ENCODE assay signal across 8 cellular contexts in genomic region chr11:121930004-121930965, GRCh38.
DNase-seq lines count a peak whose midpoint lies in the region; ATAC-seq and TF ChIP-seq lines count a peak whose summit lies in the region.

No MANE protein-coding gene starts in this region.

- H3K4me1 ChIP-seq in neuron (ENCODE audit: insufficient read depth, low read length) = peaks cover 38% of the 10 kb centered on the region
- no peaks in the 10 kb centered on the region for H3K4me1 ChIP-seq in CD8-positive, alpha-beta memory T cell (ENCODE audit: insufficient read depth, low read length)

- H3K4me3 ChIP-seq in epithelial cell of proximal tubule (ENCODE audit: low read depth, low read length) = peak overlapping the region; percentile 47
- peak overlapping the region; percentile 47 for H3K4me3 ChIP-seq in neuron (ENCODE audit: low read length)
- no peak overlapping the region for H3K4me3 ChIP-seq in CD8-positive, alpha-beta memory T cell (ENCODE audit: low read length)

- H3K27ac Mint-ChIP-seq in CD8-positive, alpha-beta memory T cell = no peak overlapping the region

- H3K27ac ChIP-seq in CD8-positive, alpha-beta memory T cell (ENCODE audit: low read depth, low read length) = no peak overlapping the region

- peak; percentile 64 for ATAC-seq in HG03095 (IDR thresholded peaks at IDR 0.05; ENCODE audit: unreplicated experiment)
- ATAC-seq in HG02840 (IDR thresholded peaks at IDR 0.05; ENCODE audit: low FRiP score, unreplicated experiment) = no peak
- ATAC-seq in GM21576 (IDR thresholded peaks at IDR 0.05; ENCODE audit: unreplicated experiment) = no peak
- ATAC-seq in HG02970 (IDR thresholded peaks at IDR 0.05; ENCODE audit: low FRiP score, unreplicated experiment) = no peak

- no peak overlapping the region for H3K4me3 Mint-ChIP-seq in CD8-positive, alpha-beta memory T cell

- TF ChIP-seq CTCF in epithelial cell of proximal tubule (conservative IDR thresholded peaks at IDR 0.05; ENCODE audit: low read depth, low read length) = no peak

- H3K36me3 ChIP-seq in neuron (ENCODE audit: insufficient read depth, low read length) = no peaks in the 10 kb centered on the region
- no peaks in the 10 kb centered on the region for H3K36me3 ChIP-seq in CD8-positive, alpha-beta memory T cell (ENCODE audit: insufficient read depth, low read length)

- CTCF ChIA-PET in CD8-positive, alpha-beta memory T cell (lab: Charles Lee) = no interaction called here

- H3K4me1 Mint-ChIP-seq in CD8-positive, alpha-beta memory T cell = no peaks in the 10 kb centered on the region

- H3K9me3 Mint-ChIP-seq in CD8-positive, alpha-beta memory T cell = no peaks in the 10 kb centered on the region

- no peaks in the 10 kb centered on the region for H3K27me3 ChIP-seq in neuron (ENCODE audit: insufficient read depth, low read length)
- H3K27me3 ChIP-seq in CD8-positive, alpha-beta memory T cell (ENCODE audit: insufficient read depth, low read length, poor library complexity, severe bottlenecking) = no peaks in the 10 kb centered on the region

- H3K9me3 ChIP-seq in neuron (ENCODE audit: low read length) = no peaks in the 10 kb centered on the region
- no peaks in the 10 kb centered on the region for H3K9me3 ChIP-seq in CD8-positive, alpha-beta memory T cell (ENCODE audit: low read length)

- DNase-seq in DMS153 (lab: John Stamatoyannopoulos, UW) (peak; percentile 56), epithelial cell of proximal tubule (ENCODE audit: low read depth) (peak; percentile 15)
- DNase-seq in CD8-positive, alpha-beta memory T cell = no peak

- H3K27me3 Mint-ChIP-seq in CD8-positive, alpha-beta memory T cell = peaks cover 3 to 15% of the 10 kb centered on the region in 2 donors

- peak overlapping the region; percentile 66 for H2AFZ ChIP-seq in neuron (ENCODE audit: low read depth, low read length)

- no peaks in the 10 kb centered on the region for H3K36me3 Mint-ChIP-seq in CD8-positive, alpha-beta memory T cell

- POLR2A ChIA-PET in CD8-positive, alpha-beta memory T cell (lab: Charles Lee) = no interaction called here

Comparison
In these comparisons a context has a peak if more than half of its experiments do, and no peak if none do; other contexts are left out.
1. DNase-seq: peak in DMS153 (single experiment) and epithelial cell of proximal tubule (single experiment); none in CD8-positive, alpha-beta memory T cell (0 of 5).